ENCODE assay signal across 8 cellular contexts in genomic region chr12:119877639-119877948, GRCh38. TPM values are rescaled to one million over a fixed set of nuclear protein-coding genes. Genes with fewer than 3 reads are reported as not detected.
DNase-seq lines count a peak whose midpoint lies in the region; ATAC-seq, FAIRE-seq and TF ChIP-seq lines count a peak whose summit lies in the region.

No MANE protein-coding gene starts in this region.

- CTCF ChIA-PET in WTC11 (lab: Charles Lee) = interaction anchor here (1.8 kb wide), 1 partner anchor 25 kb away, joined by 4 read pairs; no protein-coding TSS in a partner anchor

- no peaks in the 10 kb centered on the region for H3K4me1 ChIP-seq in cardiac muscle cell (ENCODE audit: low read depth)
- H3K4me1 ChIP-seq in keratinocyte (ENCODE audit: control insufficient read depth, extremely low read depth, insufficient read depth, low read length) = peaks cover 9% of the 10 kb centered on the region
- peaks cover 3 to 11% (median 5%) of the 10 kb centered on the region in 4 donors for H3K4me1 ChIP-seq in transverse colon

- DNase-seq in cardiac muscle cell (ENCODE audit: low read depth in 1 of 2, low spot score in 1 of 2) = no peak
- no peak for DNase-seq in Right ventricle myocardium superior
- no peak for DNase-seq in WTC11 (ENCODE audit: low spot score)
- no peak for DNase-seq in keratinocyte (ENCODE audit: low read depth, low spot score)
- no peak for DNase-seq in transverse colon

- H3K27ac ChIP-seq in cardiac muscle cell = no peak overlapping the region
- peak overlapping the region; percentile 43 for H3K27ac ChIP-seq in keratinocyte (ENCODE audit: control insufficient read depth, insufficient read depth, low read length)
- H3K27ac ChIP-seq in transverse colon = no peak overlapping the region

- H3K79me2 ChIP-seq in keratinocyte (ENCODE audit: control insufficient read depth, insufficient read depth, low read length) = peaks cover 11% of the 10 kb centered on the region

- no peaks in the 10 kb centered on the region for H3K9me3 ChIP-seq in cardiac muscle cell (ENCODE audit: low read depth)
- no peaks in the 10 kb centered on the region for H3K9me3 ChIP-seq in keratinocyte (ENCODE audit: control insufficient read depth, low read depth, low read length)
- no peaks in the 10 kb centered on the region for H3K9me3 ChIP-seq in transverse colon

- H2AFZ ChIP-seq in keratinocyte (ENCODE audit: control insufficient read depth, low read length) = peak overlapping the region; percentile 96

- no peak for ATAC-seq in Right ventricle myocardium superior (ENCODE audit: poor library complexity)
- no peak for ATAC-seq in WTC11
- ATAC-seq in GM18867 (IDR thresholded peaks at IDR 0.05; ENCODE audit: unreplicated experiment) = no peak
- no peak for ATAC-seq in GM21381 (IDR thresholded peaks at IDR 0.05; ENCODE audit: unreplicated experiment)
- ATAC-seq in GM19463 (IDR thresholded peaks at IDR 0.05; ENCODE audit: unreplicated experiment) = no peak

- H3K4me3 ChIP-seq in cardiac muscle cell (peak overlapping the region; percentile 95), keratinocyte (ENCODE audit: control insufficient read depth in 2 of 3, extremely low read depth in 1 of 3, insufficient read depth in 2 of 3, low read depth in 1 of 3, low read length in 3 of 3) (peak overlapping the region; percentile 84 to 95 (median 92)), transverse colon (peak overlapping the region in 3 of 4 donors; percentile 68 to 96 (median 76))

- H3K27me3 Mint-ChIP-seq in WTC11 (ENCODE audit: low read depth) = peaks cover 6% of the 10 kb centered on the region

- 22 to 33% methylated on average over 3 to 4 of the region's 4 CpGs for WGBS in transverse colon (ENCODE audit: low coverage in 1 of 2), 2 donors

- no peak for TF ChIP-seq CTCF in cardiac muscle cell (IDR thresholded peaks at IDR 0.05; ENCODE audit: low read depth, low read length)
- TF ChIP-seq CTCF in WTC11 (IDR thresholded peaks at IDR 0.05) = no peak
- no peak for TF ChIP-seq CTCF in keratinocyte (optimal IDR thresholded peaks at IDR 0.05 in 1 of 3, IDR thresholded peaks at IDR 0.05 in 1 of 3, conservative IDR thresholded peaks at IDR 0.05 in 1 of 3; ENCODE audit: extremely low read depth in 1 of 3, insufficient read depth in 2 of 3, low read length in 3 of 3)
- TF ChIP-seq CTCF in transverse colon (IDR thresholded peaks at IDR 0.05) = no peak

- peak overlapping the region; percentile 88 for H3K4me3 Mint-ChIP-seq in WTC11

- H3K36me3 Mint-ChIP-seq in WTC11 = peaks cover 24% of the 10 kb centered on the region

- FAIRE-seq in keratinocyte (lab: Jason Lieb, UNC) = no peak

- intact Hi-C loops in Right ventricle myocardium superior (cut with DNase I) (no loop called here), transverse colon (cut with DNase I; ENCODE audit: low total_unique reads) (no loop called here)

- peak overlapping the region; percentile 98 for H3K4me2 ChIP-seq in keratinocyte (ENCODE audit: control insufficient read depth, extremely low read depth, insufficient read depth, low read depth, low read length)

- peaks cover 11% of the 10 kb centered on the region for H3K4me1 Mint-ChIP-seq in WTC11

- POLR2A ChIA-PET in WTC11 (lab: Charles Lee) = no interaction called here

- peak overlapping the region; percentile 86 for H3K9ac ChIP-seq in keratinocyte (ENCODE audit: control insufficient read depth, extremely low read depth, insufficient read depth, low read length)

- no peaks in the 10 kb centered on the region for H3K9me1 ChIP-seq in keratinocyte (ENCODE audit: control insufficient read depth, extremely low read depth, insufficient read depth, low read length)

- TF ChIP-seq EP300 in transverse colon (IDR thresholded peaks at IDR 0.05; ENCODE audit: low read depth) = no peak

- no peak for TF ChIP-seq POLR2A in transverse colon (IDR thresholded peaks at IDR 0.05)

- H4K20me1 ChIP-seq in keratinocyte (ENCODE audit: control insufficient read depth, extremely low read depth, insufficient read depth, low read length) = no peaks in the 10 kb centered on the region

- peak overlapping the region; percentile 42 for H3K27ac Mint-ChIP-seq in WTC11

- no peaks in the 10 kb centered on the region for H3K9me3 Mint-ChIP-seq in WTC11

- dilution Hi-C loops in keratinocyte (cut with MboI; ENCODE audit: extremely low pct_ligation_motif_present, low sequenced_read_pairs) = no loop called here

- no peaks in the 10 kb centered on the region for H3K27me3 ChIP-seq in cardiac muscle cell
- no peaks in the 10 kb centered on the region for H3K27me3 ChIP-seq in keratinocyte (ENCODE audit: control insufficient read depth, extremely low read depth, insufficient read depth, low read length)
- H3K27me3 ChIP-seq in transverse colon = no peaks in the 10 kb centered on the region

- H3K36me3 ChIP-seq in cardiac muscle cell (peaks cover 2% of the 10 kb centered on the region), keratinocyte (ENCODE audit: control insufficient read depth in 2 of 2, extremely low read depth in 1 of 2, insufficient read depth in 2 of 2, low read length in 2 of 2) (no peaks in the 10 kb centered on the region), transverse colon (no peaks in the 10 kb centered on the region)

- in situ Hi-C loops in transverse colon (cut with MboI; ENCODE audit: low pct_ligation_motif_present in 1 of 4, low pct_unique_long_range_greater_than_20kb in 1 of 4, low sequenced_read_pairs in 3 of 4) = no loop called here

TF ChIP-seq in WTC11, 78 proteins besides CTCF, POLR2A, EP300 and RAD21:
- 0 out of 2 replicates have a peak, but pooled peaks have one; percentile 19 for TF ChIP-seq TEAD1 (CRISPR knock-in tag; IDR thresholded peaks at IDR 0.05)
- TF ChIP-seq, protein P1, sequence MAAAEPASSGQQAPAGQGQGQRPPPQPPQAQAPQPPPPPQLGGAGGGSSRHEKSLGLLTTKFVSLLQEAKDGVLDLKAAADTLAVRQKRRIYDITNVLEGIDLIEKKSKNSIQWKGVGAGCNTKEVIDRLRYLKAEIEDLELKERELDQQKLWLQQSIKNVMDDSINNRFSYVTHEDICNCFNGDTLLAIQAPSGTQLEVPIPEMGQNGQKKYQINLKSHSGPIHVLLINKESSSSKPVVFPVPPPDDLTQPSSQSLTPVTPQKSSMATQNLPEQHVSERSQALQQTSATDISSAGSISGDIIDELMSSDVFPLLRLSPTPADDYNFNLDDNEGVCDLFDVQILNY (CRISPR knock-in tag; IDR thresholded peaks at IDR 0.05) = no peak

RNA-seq across cellular contexts. Expression of gene CIT, which starts 0.5 kb away (rescaled TPM):
- total RNA-seq in cardiac muscle cell (3.9 and 30.3 TPM in 2 replicates), Right ventricle myocardium superior (2.6 TPM), WTC11 (2021) (61.6 to 65.4 TPM (median 62.0 TPM) in 3 replicates), transverse colon (10 to 100 TPM in 1 of 4 donors, 1 to 10 TPM in 3; 1.1 to 51.1 (median 7.1) TPM)
- polyA plus RNA-seq in cardiac muscle cell (1.4 and 12.7 TPM in 2 replicates), keratinocyte (1.4 to 6.6 TPM (median 6.2 TPM) in 3 replicates)
- polyA plus RNA-seq in keratinocyte (2011; ENCODE audit: low read depth) = 0.84 TPM
- polyA plus RNA-seq in keratinocyte (2011; cell fraction: cytosol; rRNA removed) = 1.5 and 1.8 TPM in 2 replicates
- 7.0 and 7.4 TPM in 2 replicates for polyA plus RNA-seq in keratinocyte (2011; cell fraction: nucleus; rRNA removed)
- polyA plus RNA-seq in keratinocyte (2012; ENCODE audit: low replicate concordance) = 0.18 and 4.7 TPM in 2 replicates
- polyA minus RNA-seq in keratinocyte = 5.4 to 16.8 TPM (median 11.7 TPM) in 3 replicates
- polyA minus RNA-seq in keratinocyte (2011; cell fraction: cytosol; rRNA and poly(A)+ RNA removed) = 4.4 TPM
- 4.9 and 8.5 TPM in 2 replicates for polyA minus RNA-seq in keratinocyte (2011; cell fraction: nucleus; rRNA and poly(A)+ RNA removed)
